Comparison of ENCODE assay signal across 2 cellular contexts in genomic region chr2:167127135-167127534, GRCh38.
A peak's percentile ranks its signal among the peaks of the same experiment; 100 is the strongest.
TF ChIP-seq lines count a peak whose summit lies in the region.

No MANE protein-coding gene starts in this region.

TF ChIP-seq in IMR-90, 13 proteins besides CTCF, POLR2A, EP300 and RAD21:
- no peak for TF ChIP-seq MXI1 (IDR thresholded peaks at IDR 0.05; ENCODE audit: borderline replicate concordance, low read depth, low read length)
- TF ChIP-seq RFX5 (IDR thresholded peaks at IDR 0.05; ENCODE audit: low read depth, low read length) = no peak
- TF ChIP-seq SMC3 (IDR thresholded peaks at IDR 0.05; ENCODE audit: low read depth, low read length) = no peak
- TF ChIP-seq CHD1 (IDR thresholded peaks at IDR 0.05; ENCODE audit: low read depth, low read length) = no peak
- no peak for TF ChIP-seq FOS (IDR thresholded peaks at IDR 0.05; ENCODE audit: low read depth, low read length)
- no peak for TF ChIP-seq BHLHE40 (IDR thresholded peaks at IDR 0.05; ENCODE audit: low read depth, low read length)
- no peak for TF ChIP-seq NFE2L2 (IDR thresholded peaks at IDR 0.05; ENCODE audit: low read depth, low read length)
- TF ChIP-seq ELK1 (IDR thresholded peaks at IDR 0.05; ENCODE audit: borderline replicate concordance, low read depth, low read length) = no peak
- no peak for TF ChIP-seq USF2 (IDR thresholded peaks at IDR 0.05; ENCODE audit: low read depth, low read length)
- no peak for TF ChIP-seq CEBPB (IDR thresholded peaks at IDR 0.05; ENCODE audit: low read depth, low read length)
- TF ChIP-seq MAFK (IDR thresholded peaks at IDR 0.05; ENCODE audit: low read depth, low read length) = no peak
- no peak for TF ChIP-seq MAZ (IDR thresholded peaks at IDR 0.05; ENCODE audit: borderline replicate concordance, low read depth, low read length)
TF ChIP-seq in IMR-90: peak in this region for 0.

TF ChIP-seq in SK-N-SH, 30 proteins besides CTCF, POLR2A, EP300 and RAD21:
- TF ChIP-seq USF1 (IDR thresholded peaks at IDR 0.05; ENCODE audit: borderline replicate concordance, low read depth) = no peak
- TF ChIP-seq EZH2phosphoT487 (IDR thresholded peaks at IDR 0.05; ENCODE audit: borderline replicate concordance, low read depth) = no peak
- TF ChIP-seq SMC3 (IDR thresholded peaks at IDR 0.05; ENCODE audit: low read depth, low read length) = peak; percentile 45
